ENCODE assay signal across 13 cellular contexts in the genomic region with DNA sequence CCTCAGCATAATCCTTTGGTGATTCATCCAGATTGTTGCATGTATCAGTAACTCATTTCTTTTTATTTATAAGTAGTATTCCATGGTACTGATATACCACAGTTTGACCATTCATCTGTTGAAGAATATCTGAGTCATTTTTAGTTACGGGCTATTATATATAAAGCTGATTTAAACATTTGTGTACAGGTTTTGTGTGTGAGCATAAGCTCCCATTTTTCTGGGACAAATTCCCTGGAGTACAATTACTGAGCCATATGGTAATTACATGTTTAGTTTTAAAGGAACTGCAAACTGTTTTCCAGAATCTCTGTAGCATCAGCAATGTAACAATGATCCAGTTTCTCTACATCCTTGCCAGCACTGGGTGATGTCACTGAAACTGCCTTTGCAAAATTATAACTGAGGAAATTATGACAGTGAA.
DNase-seq lines count a peak whose midpoint lies in the region; ATAC-seq and TF ChIP-seq lines count a peak whose summit lies in the region.
"Had no signal": no experiment of that assay in that cellular context is flagged by ENCODE, and none has a peak within 500 bp of the region (broad histone marks: within the 10 kb centered on the region; RNA-seq: fewer than 3 reads in every experiment).

No MANE protein-coding gene starts in this region.

- POLR2A ChIA-PET in SK-N-SH (lab: Yijun Ruan, JAX): no interaction called here

- H4K20me1 ChIP-seq in SK-N-SH (ENCODE audit: insufficient read depth): no peaks in the 10 kb centered on the region
- H4K20me1 ChIP-seq: BLaER1 had no signal

- H2AFZ ChIP-seq in ACC112 (ENCODE audit: low read length, unreplicated experiment) (no peak overlapping the region), SK-N-SH (ENCODE audit: low read depth) (peak overlapping the region; percentile 3; the same call in 1 of the 2 replicates)

- TF ChIP-seq RAD21 in SK-N-SH (IDR thresholded peaks at IDR 0.05; ENCODE audit: low read length): no peak

- no peaks in the 10 kb centered on the region for H3K9me3 ChIP-seq in SK-N-SH
- no peaks in the 10 kb centered on the region for H3K9me3 ChIP-seq in body of pancreas
- peaks cover 0 to 4% of the 10 kb centered on the region in 2 donors for H3K9me3 ChIP-seq in transverse colon
- H3K9me3 ChIP-seq: BLaER1, prostate gland had no signal

- H3K4me2 ChIP-seq in SK-N-SH: peak overlapping the region; percentile 49; the same call in 1 of the 2 replicates
- H3K4me2 ChIP-seq: BLaER1 had no signal

- CTCF ChIA-PET in SK-N-SH (lab: Yijun Ruan, JAX): interaction anchor here (0.7 to 1.4 kb wide), 3 partner anchors 13 to 255 kb away, joined by 3 to 4 read pairs (median 4); no protein-coding TSS in a partner anchor

- DNase-seq in HFF-Myc (ENCODE audit: extremely low read depth, low read depth) (peak; percentile 37), SK-N-SH (no peak), foreskin fibroblast (peak; percentile 46 to 69), T-helper 2 cell (no peak), body of pancreas (no peak), transverse colon (no peak), SHP77 (lab: John Stamatoyannopoulos, UW) (no peak)
- DNase-seq: activated CD4-positive, alpha-beta T cell treated with anti-CD3 and anti-CD28 coated beads for 48 hours; activated T-cell treated with anti-CD3 and anti-CD28 coated beads, Interleukin-2, amount 50 U/mL, for 4 hours; NCI-H1436 had no signal

- ATAC-seq in body of pancreas: no peak
- ATAC-seq: activated T-cell treated with anti-CD3 and anti-CD28 coated beads, Interleukin-2, amount 50 U/mL, for 4 hours had no signal

- no peak for TF ChIP-seq EP300 in SK-N-SH (IDR thresholded peaks at IDR 0.05; ENCODE audit: borderline replicate concordance in 1 of 2, low read depth in 1 of 2, low read length in 1 of 2)
- no peak for TF ChIP-seq EP300 in transverse colon (IDR thresholded peaks at IDR 0.05; ENCODE audit: low read depth)

- H3K4me3 ChIP-seq in ACC112 (ENCODE audit: low read depth, low read length): peak overlapping the region; percentile 42
- H3K4me3 ChIP-seq in HFF-Myc (replicated peaks; ENCODE audit: low read depth, low read length): no peak overlapping the region
- H3K4me3 ChIP-seq in SK-N-SH (ENCODE audit: low read depth in 2 of 2, low read length in 1 of 2): no peak overlapping the region
- H3K4me3 ChIP-seq in foreskin fibroblast (ENCODE audit: low read depth in 1 of 2, low read length in 2 of 2): no peak overlapping the region
- no peak overlapping the region for H3K4me3 ChIP-seq in body of pancreas
- H3K4me3 ChIP-seq in transverse colon: no peak overlapping the region
- H3K4me3 ChIP-seq: BLaER1, prostate gland had no signal

- H3K9ac ChIP-seq in SK-N-SH: no peak overlapping the region; the same call in 1 of the 2 replicates
- H3K9ac ChIP-seq: BLaER1 had no signal

- intact Hi-C loops in body of pancreas (cut with DNase I) (no loop called here), transverse colon (cut with DNase I; ENCODE audit: low total_unique reads) (no loop called here)

- TF ChIP-seq POLR2A in body of pancreas (IDR thresholded peaks at IDR 0.05): no peak
- no peak for TF ChIP-seq POLR2A in transverse colon (IDR thresholded peaks at IDR 0.05)

- 30% methylated on average over 1 of the region's 1 CpG for WGBS in SK-N-SH (ENCODE audit: low lambda C conversion rate)
- WGBS in body of pancreas, 2 donors: 83 to 94% methylated on average over 1 of the region's 1 CpG
- WGBS in transverse colon (ENCODE audit: low coverage in 1 of 2), 2 donors: 68 to 75% methylated on average over 1 of the region's 1 CpG

- H3K79me2 ChIP-seq in ACC112 (ENCODE audit: control insufficient read depth, insufficient read depth, low read length, unreplicated experiment) (no peaks in the 10 kb centered on the region), SK-N-SH (ENCODE audit: insufficient read depth) (no peaks in the 10 kb centered on the region)

- TF ChIP-seq CTCF in HFF-Myc (IDR thresholded peaks at IDR 0.05; ENCODE audit: low read depth, low read length, missing control alignments) (no peak), SK-N-SH (IDR thresholded peaks at IDR 0.05) (no peak), foreskin fibroblast (IDR thresholded peaks at IDR 0.05; ENCODE audit: low read depth, low read length) (no peak), body of pancreas (IDR thresholded peaks at IDR 0.05) (no peak), transverse colon (IDR thresholded peaks at IDR 0.05) (no peak)

- H3F3A ChIP-seq in SK-N-SH (replicated peaks; ENCODE audit: insufficient read depth): peaks cover 15% of the 10 kb centered on the region

- no peaks in the 10 kb centered on the region for H3K9me2 ChIP-seq in SK-N-SH

- H3K4me1 ChIP-seq in ACC112 (ENCODE audit: control insufficient read depth, insufficient read depth, low read length, unreplicated experiment): peaks cover 30% of the 10 kb centered on the region
- H3K4me1 ChIP-seq in SK-N-SH (ENCODE audit: control insufficient read depth in 1 of 2, insufficient read depth in 2 of 2, low read depth in 1 of 2, low read length in 1 of 2): peaks cover 0 to 7% of the 10 kb centered on the region in 2 experiments; a peak in 2 of 4 replicates
- H3K4me1 ChIP-seq in body of pancreas: peaks cover 24% of the 10 kb centered on the region
- peaks cover 0 to 10% (median 0%) of the 10 kb centered on the region in 4 donors for H3K4me1 ChIP-seq in transverse colon
- H3K4me1 ChIP-seq: BLaER1, prostate gland had no signal

- in situ Hi-C loops in transverse colon (cut with MboI; ENCODE audit: low pct_ligation_motif_present in 1 of 4, low pct_unique_long_range_greater_than_20kb in 1 of 4, low sequenced_read_pairs in 3 of 4): no loop called here

- H3K27ac ChIP-seq in ACC112 (ENCODE audit: low read depth, low read length): peak overlapping the region; percentile 89
- peak overlapping the region; percentile 39 to 69 for H3K27ac ChIP-seq in SK-N-SH (ENCODE audit: low read depth in 2 of 2, low read length in 1 of 2)
- H3K27ac ChIP-seq in body of pancreas: no peak overlapping the region
- no peak overlapping the region for H3K27ac ChIP-seq in transverse colon
- H3K27ac ChIP-seq: BLaER1, prostate gland had no signal

- H3K36me3 ChIP-seq in ACC112 (ENCODE audit: insufficient read depth, low read length) (no peaks in the 10 kb centered on the region), SK-N-SH (replicated peaks in 1 of 2; ENCODE audit: control insufficient read depth in 1 of 2, insufficient read depth in 2 of 2, low read length in 1 of 2) (no peaks in the 10 kb centered on the region), body of pancreas (replicated peaks in 1 of 2; ENCODE audit: insufficient read depth in 1 of 2, low read depth in 2 of 2) (no peaks in the 10 kb centered on the region), transverse colon (no peaks in the 10 kb centered on the region)
- H3K36me3 ChIP-seq: BLaER1, prostate gland had no signal

- H3K27me3 ChIP-seq in ACC112 (ENCODE audit: insufficient read depth, low read length) (no peaks in the 10 kb centered on the region), SK-N-SH (ENCODE audit: insufficient read depth) (no peaks in the 10 kb centered on the region), body of pancreas (no peaks in the 10 kb centered on the region), transverse colon (no peaks in the 10 kb centered on the region)
- H3K27me3 ChIP-seq: BLaER1 had no signal

TF ChIP-seq in SK-N-SH, 30 proteins besides CTCF, POLR2A, EP300 and RAD21:
- TF ChIP-seq FOSL2 (IDR thresholded peaks at IDR 0.05; ENCODE audit: borderline replicate concordance, low read depth) (peak; percentile 40; the same call in 1 of the 2 replicates), RCOR1 (IDR thresholded peaks at IDR 0.05; ENCODE audit: low read length) (no peak), EZH2phosphoT487 (IDR thresholded peaks at IDR 0.05; ENCODE audit: borderline replicate concordance, low read depth) (no peak), JUND (IDR thresholded peaks at IDR 0.05) (peak; percentile 20; the same call in 1 of the 2 replicates), TCF12 (IDR thresholded peaks at IDR 0.05) (peak; percentile 46; the same call in 1 of the 2 replicates), YY1 (IDR thresholded peaks at IDR 0.05; ENCODE audit: low read depth) (no peak)

Comparison
In these comparisons a context has a peak if more than half of its experiments do, and no peak if none do; other contexts are left out.
1. H3K27ac ChIP-seq: peak in ACC112 (single experiment) and SK-N-SH (2 of 2); none in body of pancreas (0 of 4) and transverse colon (0 of 4).
2. DNase-seq: peak in HFF-Myc (single experiment) and foreskin fibroblast (2 of 2); none in SK-N-SH (single experiment), T-helper 2 cell (0 of 5), body of pancreas (0 of 4), transverse colon (single experiment) and SHP77 (0 of 2).